ENCODE assay signal across 9 cellular contexts in genomic region chr3:25897019-25897418, GRCh38.
DNase-seq lines count a peak whose midpoint lies in the region; ATAC-seq and TF ChIP-seq lines count a peak whose summit lies in the region.
"Had no signal": no experiment of that assay in that cellular context is flagged by ENCODE, and none has a peak within 500 bp of the region (broad histone marks: within the 10 kb centered on the region; RNA-seq: fewer than 3 reads in every experiment).

No MANE protein-coding gene starts in this region.

- H3K27me3 ChIP-seq in HCT116 (ENCODE audit: insufficient read depth, low read length), result peaks cover 11% of the 10 kb centered on the region; the same call in 1 of the 2 replicates
- H3K27me3 ChIP-seq in CD4-positive, alpha-beta T cell (ENCODE audit: control insufficient read depth, insufficient read depth, low read length), result no peaks in the 10 kb centered on the region

- no peak overlapping the region for H3K4me2 ChIP-seq in HCT116 (ENCODE audit: low read length)

- H3K4me3 Mint-ChIP-seq in activated CD4-positive, alpha-beta T cell treated with anti-CD3 and anti-CD28 coated beads, Interleukin-2, amount 10 ng/mL, durations not matched to agents 24 days and 14 days, result no peak overlapping the region
- H3K4me3 Mint-ChIP-seq in CD4-positive, alpha-beta T cell, result no peak overlapping the region

- peaks cover 3% of the 10 kb centered on the region for H3K4me1 Mint-ChIP-seq in activated CD4-positive, alpha-beta T cell treated with anti-CD3 and anti-CD28 coated beads, Interleukin-2, amount 10 ng/mL, durations not matched to agents 24 days and 14 days
- peaks cover 17% of the 10 kb centered on the region for H3K4me1 Mint-ChIP-seq in CD4-positive, alpha-beta T cell (ENCODE audit: low read depth)

- TF ChIP-seq CTCF in HCT116 (IDR thresholded peaks at IDR 0.05 in 2 of 3, conservative IDR thresholded peaks at IDR 0.05 in 1 of 3; ENCODE audit: borderline replicate concordance in 1 of 3, insufficient read depth in 1 of 3, low read depth in 2 of 3, low read length in 2 of 3) (peak; percentile 57 to 85 (median 83); a peak in 5 of 6 replicates), omental fat pad (IDR thresholded peaks at IDR 0.05) (no peak)
- TF ChIP-seq CTCF in CD4-positive, alpha-beta T cell (IDR thresholded peaks at IDR 0.05), result no peak

- no peak overlapping the region for H3K9ac ChIP-seq in HCT116 (ENCODE audit: low read length)

- no peaks in the 10 kb centered on the region for H4K20me1 ChIP-seq in HCT116 (ENCODE audit: insufficient read depth)

- no peaks in the 10 kb centered on the region for H3K4me1 ChIP-seq in HCT116 (ENCODE audit: control insufficient read depth in 1 of 2, insufficient read depth in 2 of 2, low read length in 2 of 2)

- CTCF ChIA-PET in HCT116 (lab: Charles Lee), result no interaction called here
- CTCF ChIA-PET in CD4-positive, alpha-beta T cell (lab: Charles Lee), result no interaction called here

- POLR2A ChIA-PET in HCT116 (lab: Charles Lee), result no interaction called here
- POLR2A ChIA-PET in CD4-positive, alpha-beta T cell (lab: Charles Lee), result no interaction called here

- no peak overlapping the region for H3K27ac ChIP-seq in HCT116 (ENCODE audit: low read depth, low read length)
- H3K27ac ChIP-seq in CD4-positive, alpha-beta T cell (ENCODE audit: low read depth, low read length), result no peak overlapping the region

- no peak overlapping the region for H3K27ac Mint-ChIP-seq in activated CD4-positive, alpha-beta T cell treated with anti-CD3 and anti-CD28 coated beads, Interleukin-2, amount 10 ng/mL, durations not matched to agents 24 days and 14 days
- no peak overlapping the region for H3K27ac Mint-ChIP-seq in CD4-positive, alpha-beta T cell

- H3K9me3 ChIP-seq in HCT116 (ENCODE audit: control insufficient read depth in 1 of 2, insufficient read depth in 1 of 2, low read depth in 1 of 2, low read length in 2 of 2), result no peaks in the 10 kb centered on the region
- H3K9me3 ChIP-seq in CD4-positive, alpha-beta T cell (ENCODE audit: control insufficient read depth, low read length), result no peaks in the 10 kb centered on the region

- ATAC-seq in GM18505 (IDR thresholded peaks at IDR 0.05; ENCODE audit: unreplicated experiment), result peak; percentile 79
- peak; percentile 99 for ATAC-seq in HCT116
- no peak for ATAC-seq in omental fat pad (ENCODE audit: low FRiP score)
- no peak for ATAC-seq in CD4-positive, alpha-beta T cell (ENCODE audit: poor library complexity)

- no peaks in the 10 kb centered on the region for H3K36me3 Mint-ChIP-seq in activated CD4-positive, alpha-beta T cell treated with anti-CD3 and anti-CD28 coated beads, Interleukin-2, amount 10 ng/mL, durations not matched to agents 24 days and 14 days (ENCODE audit: low read depth)
- no peaks in the 10 kb centered on the region for H3K36me3 Mint-ChIP-seq in CD4-positive, alpha-beta T cell (ENCODE audit: low read depth)

- H2AFZ ChIP-seq in HCT116 (ENCODE audit: low read depth, low read length, poor library complexity, severe bottlenecking), result no peak overlapping the region

- no peak overlapping the region for H3K4me3 ChIP-seq in HCT116 (replicated peaks in 1 of 2; ENCODE audit: low read depth in 1 of 2, low read length in 2 of 2)
- H3K4me3 ChIP-seq: lung had no signal

- intact Hi-C loops in HCT116 (cut with micrococcal nuclease), result loop anchor here (2.0 kb wide), 1 partner anchor 248 kb away; no protein-coding TSS in a partner anchor
- intact Hi-C loops in activated CD4-positive, alpha-beta T cell treated with anti-CD3 and anti-CD28 coated beads, Interleukin-2, amount 10 ng/mL, durations not matched to agents 24 days and 14 days (cut with micrococcal nuclease), result no loop called here
- intact Hi-C loops in CD4-positive, alpha-beta T cell (cut with DNase I, micrococcal nuclease), result no loop called here

- BruUV-seq in HCT116 (replicated peaks; lab: Mats Ljungman, UMichigan), result no TSS peak

- H3K79me2 ChIP-seq in HCT116 (ENCODE audit: insufficient read depth, low read length), result no peaks in the 10 kb centered on the region

- peak; percentile 51 for DNase-seq in HCT116 (ENCODE audit: low read depth, low spot score)
- DNase-seq in NCI-H526 treated with DMSO at 0.1 percent for 48 hours (lab: John Stamatoyannopoulos, UW), result peak; percentile 30
- peak; percentile 6 for DNase-seq in iris pigment epithelial cell (ENCODE audit: low read depth)
- no peak for DNase-seq in omental fat pad (ENCODE audit: low spot score)
- no peak for DNase-seq in activated CD4-positive, alpha-beta T cell treated with anti-CD3 and anti-CD28 coated beads, Interleukin-2, amount 10 ng/mL, durations not matched to agents 24 days and 14 days
- no peak for DNase-seq in NCI-H1105 (lab: John Stamatoyannopoulos, UW)
- DNase-seq in CD4-positive, alpha-beta T cell, result no peak

- no peaks in the 10 kb centered on the region for H3K9me2 ChIP-seq in HCT116 (ENCODE audit: insufficient read depth)

- peak; percentile 73 for TF ChIP-seq RAD21 in HCT116 (IDR thresholded peaks at IDR 0.05; ENCODE audit: low read depth)

- H3K27me3 Mint-ChIP-seq in activated CD4-positive, alpha-beta T cell treated with anti-CD3 and anti-CD28 coated beads, Interleukin-2, amount 10 ng/mL, durations not matched to agents 24 days and 14 days, result no peaks in the 10 kb centered on the region
- H3K27me3 Mint-ChIP-seq in CD4-positive, alpha-beta T cell, result no peaks in the 10 kb centered on the region

- no peaks in the 10 kb centered on the region for H3K36me3 ChIP-seq in HCT116 (ENCODE audit: control insufficient read depth in 1 of 2, insufficient read depth in 2 of 2, low read length in 2 of 2)

- TF ChIP-seq POLR2A in GM18505 (IDR thresholded peaks at IDR 0.05; ENCODE audit: borderline replicate concordance, extremely low read depth, insufficient read depth, insufficient read length) (no peak), HCT116 (IDR thresholded peaks at IDR 0.05; ENCODE audit: borderline replicate concordance, extremely low read depth, insufficient read depth, insufficient read length) (no peak)

- RAD21 ChIA-PET in HCT116 (lab: Charles Lee; ENCODE audit: low non-redundant PET in 1 of 2, low total read pairs in 2 of 2, uncharacterized antibody in 2 of 2, unreplicated experiment in 2 of 2), result no interaction called here

- no peaks in the 10 kb centered on the region for H3K9me3 Mint-ChIP-seq in activated CD4-positive, alpha-beta T cell treated with anti-CD3 and anti-CD28 coated beads, Interleukin-2, amount 10 ng/mL, durations not matched to agents 24 days and 14 days
- no peaks in the 10 kb centered on the region for H3K9me3 Mint-ChIP-seq in CD4-positive, alpha-beta T cell

TF ChIP-seq in HCT116, 20 proteins besides CTCF, POLR2A, EP300 and RAD21 (continues in another document):
- no peak for TF ChIP-seq ZNF274 (IDR thresholded peaks at IDR 0.05; ENCODE audit: low read depth, low read length)
- TF ChIP-seq FOSL1 (IDR thresholded peaks at IDR 0.05; ENCODE audit: low read depth), result no peak
- TF ChIP-seq TCF7L2 (IDR thresholded peaks at IDR 0.05; ENCODE audit: borderline replicate concordance, extremely low read depth, insufficient read depth, insufficient read length), result no peak
- no peak for TF ChIP-seq SP1 (IDR thresholded peaks at IDR 0.05; ENCODE audit: low read depth)
- TF ChIP-seq MAX (IDR thresholded peaks at IDR 0.05), result no peak
- no peak for TF ChIP-seq CBX3 (IDR thresholded peaks at IDR 0.05; ENCODE audit: low read depth)
- no peak for TF ChIP-seq YY1 (IDR thresholded peaks at IDR 0.05; ENCODE audit: extremely low read depth, insufficient replicate concordance, low read depth, low read length)
- TF ChIP-seq EGR1 (IDR thresholded peaks at IDR 0.05; ENCODE audit: low read depth), result no peak
- TF ChIP-seq ZBTB33 (IDR thresholded peaks at IDR 0.05; ENCODE audit: extremely low read depth, insufficient replicate concordance, low read length), result no peak
- TF ChIP-seq REST (IDR thresholded peaks at IDR 0.05; ENCODE audit: low read depth), result no peak

Comparison
In these comparisons a context has a peak if more than half of its experiments do, and no peak if none do; other contexts are left out.
1. ATAC-seq: peak in GM18505 (single experiment) and HCT116 (single experiment); none in omental fat pad (single experiment) and CD4-positive, alpha-beta T cell (single experiment).
2. DNase-seq: peak in HCT116 (single experiment), NCI-H526 treated with DMSO at 0.1 percent for 48 hours (single experiment) and iris pigment epithelial cell (single experiment); none in omental fat pad (single experiment), activated CD4-positive, alpha-beta T cell treated with anti-CD3 and anti-CD28 coated beads, Interleukin-2, amount 10 ng/mL, durations not matched to agents 24 days and 14 days (single experiment), NCI-H1105 (single experiment) and CD4-positive, alpha-beta T cell (0 of 10).
3. CTCF ChIP-seq: peak in HCT116 (3 of 3); none in omental fat pad (0 of 3) and CD4-positive, alpha-beta T cell (single experiment).